Comparison of ENCODE assay signal across 10 cellular contexts in the genomic region with DNA sequence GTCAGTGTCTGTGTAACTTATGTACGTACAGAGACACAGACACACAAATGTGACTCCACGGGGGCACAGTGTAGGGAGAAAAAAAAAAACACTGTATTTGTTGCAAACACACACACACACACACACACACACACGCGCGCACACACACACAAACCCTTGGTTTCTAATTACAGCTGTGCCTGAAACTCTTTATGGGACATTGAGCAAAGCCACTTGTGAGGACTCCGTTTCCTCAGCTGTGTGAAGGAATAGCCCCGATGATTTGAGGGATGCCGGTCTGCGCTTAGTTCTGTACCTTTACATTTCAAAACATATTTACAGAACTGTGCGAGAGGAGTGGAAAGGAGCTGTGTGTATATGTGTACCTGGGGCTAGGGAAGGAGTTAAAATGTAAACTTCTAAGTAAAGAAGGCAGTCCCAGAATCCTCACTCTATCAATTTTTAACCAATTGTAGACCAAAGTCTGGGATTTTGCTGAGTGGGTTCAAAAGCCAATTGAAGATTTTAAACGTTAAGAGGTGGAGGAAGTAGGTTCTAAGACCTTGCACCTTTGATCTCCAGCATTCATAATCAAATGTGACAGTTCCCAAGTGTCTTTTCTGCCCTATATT. TPM values are rescaled to one million over a fixed set of nuclear protein-coding genes. Genes with fewer than 3 reads are reported as not detected.
DNase-seq lines count a peak whose midpoint lies in the region; ATAC-seq and TF ChIP-seq lines count a peak whose summit lies in the region.
"Had no signal": no experiment of that assay in that cellular context is flagged by ENCODE, and none has a peak within 500 bp of the region (broad histone marks: within the 10 kb centered on the region; RNA-seq: fewer than 3 reads in every experiment).

No MANE protein-coding gene starts in this region.

- H3K36me3 Mint-ChIP-seq in Calu3 (ENCODE audit: insufficient read depth, unreplicated experiment): peaks cover 26% of the 10 kb centered on the region
- no peaks in the 10 kb centered on the region for H3K36me3 Mint-ChIP-seq in neural crest cell (ENCODE audit: low read depth)
- H3K36me3 Mint-ChIP-seq in natural killer cell treated with Interleukin-12 subunit alpha and Interleukin-12 subunit beta and Interleukin-15 and Interleukin-18, amount 100 ng/mL, for 72 hours: no peaks in the 10 kb centered on the region

- TF ChIP-seq CTCF in Calu3 (IDR thresholded peaks at IDR 0.05; ENCODE audit: unreplicated experiment): no peak
- no peak for TF ChIP-seq CTCF in neural crest cell (conservative IDR thresholded peaks at IDR 0.05)
- TF ChIP-seq CTCF in A673 (conservative IDR thresholded peaks at IDR 0.05; ENCODE audit: low read depth, low read length): no peak
- no peak for TF ChIP-seq CTCF in ascending aorta (IDR thresholded peaks at IDR 0.05)

- H3K36me3 ChIP-seq in A673 (ENCODE audit: insufficient read depth, low read length, poor library complexity, severe bottlenecking) (no peaks in the 10 kb centered on the region), ascending aorta (no peaks in the 10 kb centered on the region)

- H3K4me1 ChIP-seq in A673 (ENCODE audit: insufficient read depth, low read length, poor library complexity, severe bottlenecking) (peaks cover 22% of the 10 kb centered on the region), ascending aorta (peaks cover 7 to 9% of the 10 kb centered on the region in 2 donors)

- peak overlapping the region; percentile 69 for H3K27ac Mint-ChIP-seq in Calu3 (ENCODE audit: unreplicated experiment)
- H3K27ac Mint-ChIP-seq in neural crest cell (ENCODE audit: unreplicated experiment): no peak overlapping the region
- H3K27ac Mint-ChIP-seq in natural killer cell treated with Interleukin-12 subunit alpha and Interleukin-12 subunit beta and Interleukin-15 and Interleukin-18, amount 100 ng/mL, for 72 hours: peak overlapping the region in 1 of 2 donors; percentile 100

- intact Hi-C loops in Calu3 (cut with micrococcal nuclease; ENCODE audit: unreplicated experiment) (no loop called here), A673 (cut with micrococcal nuclease; ENCODE audit: unreplicated experiment) (no loop called here), ascending aorta (cut with DNase I) (no loop called here)

- DNase-seq in Calu3 (no peak), NCI-H774 (lab: John Stamatoyannopoulos, UW) (peak; percentile 67), epithelial cell of prostate (ENCODE audit: low read depth, low spot score) (no peak), neural crest cell (ENCODE audit: low read depth, low spot score) (no peak), A673 (ENCODE audit: low spot score) (no peak), ascending aorta (ENCODE audit: low spot score in 2 of 2) (no peak)
- DNase-seq in natural killer cell treated with Interleukin-12 subunit alpha and Interleukin-12 subunit beta and Interleukin-15 and Interleukin-18, amount 100 ng/mL, for 72 hours (ENCODE audit: low spot score): no peak

- H3K4me3 ChIP-seq in A673 (ENCODE audit: low read depth, low read length, poor library complexity, severe bottlenecking) (no peak overlapping the region), ascending aorta (no peak overlapping the region)

- H3K27me3 ChIP-seq in A673 (replicated peaks; ENCODE audit: insufficient read depth, low read depth, low read length, poor library complexity) (no peaks in the 10 kb centered on the region), ascending aorta (no peaks in the 10 kb centered on the region)
- H3K27me3 ChIP-seq: foreskin keratinocyte had no signal

- POLR2A ChIA-PET in A673 (lab: Charles Lee; ENCODE audit: low non-redundant PET): no interaction called here

- ATAC-seq in natural killer cell treated with Interleukin-12 subunit alpha and Interleukin-12 subunit beta and Interleukin-15 and Interleukin-18, amount 100 ng/mL, for 72 hours: no peak
- no peak for ATAC-seq in HG03280 (IDR thresholded peaks at IDR 0.05; ENCODE audit: unreplicated experiment)

- H3K9me3 Mint-ChIP-seq in Calu3 (ENCODE audit: low read depth, unreplicated experiment): no peaks in the 10 kb centered on the region
- no peaks in the 10 kb centered on the region for H3K9me3 Mint-ChIP-seq in neural crest cell
- H3K9me3 Mint-ChIP-seq in natural killer cell treated with Interleukin-12 subunit alpha and Interleukin-12 subunit beta and Interleukin-15 and Interleukin-18, amount 100 ng/mL, for 72 hours: no peaks in the 10 kb centered on the region

- H3K27me3 Mint-ChIP-seq in Calu3 (ENCODE audit: unreplicated experiment) (no peaks in the 10 kb centered on the region), neural crest cell (ENCODE audit: low read depth) (peaks cover 5% of the 10 kb centered on the region)
- no peaks in the 10 kb centered on the region for H3K27me3 Mint-ChIP-seq in natural killer cell treated with Interleukin-12 subunit alpha and Interleukin-12 subunit beta and Interleukin-15 and Interleukin-18, amount 100 ng/mL, for 72 hours

- H3K4me3 Mint-ChIP-seq in Calu3 (ENCODE audit: low read depth, unreplicated experiment) (peak overlapping the region; percentile 71), neural crest cell (peak overlapping the region; percentile 90)
- H3K4me3 Mint-ChIP-seq in natural killer cell treated with Interleukin-12 subunit alpha and Interleukin-12 subunit beta and Interleukin-15 and Interleukin-18, amount 100 ng/mL, for 72 hours: no peak overlapping the region

- H3K9me3 ChIP-seq in A673 (ENCODE audit: low read depth, low read length, poor library complexity, severe bottlenecking) (no peaks in the 10 kb centered on the region), ascending aorta (no peaks in the 10 kb centered on the region)

- H3K4me1 Mint-ChIP-seq in Calu3 (ENCODE audit: low read depth, unreplicated experiment) (peaks cover 50% of the 10 kb centered on the region), neural crest cell (peaks cover 52% of the 10 kb centered on the region)
- peaks cover 31 to 48% of the 10 kb centered on the region in 2 donors for H3K4me1 Mint-ChIP-seq in natural killer cell treated with Interleukin-12 subunit alpha and Interleukin-12 subunit beta and Interleukin-15 and Interleukin-18, amount 100 ng/mL, for 72 hours (ENCODE audit: low read depth in 2 of 2)

- BruUV-seq in Calu3 (replicated peaks; lab: Mats Ljungman, UMichigan) (no TSS peak), A673 (replicated peaks; lab: Mats Ljungman, UMichigan) (no TSS peak)

- CTCF ChIA-PET in Calu3 (lab: Charles Lee): interaction anchor here (0.5 to 3.3 kb wide), 21 partner anchors 10 to 1204 kb away, joined by 3 to 18 read pairs (median 4); no protein-coding TSS in a partner anchor
- CTCF ChIA-PET in A673 (lab: Charles Lee): interaction anchor here (2.4 kb wide), 1 partner anchor 10 kb away, joined by 7 read pairs; no protein-coding TSS in a partner anchor

- peak overlapping the region; percentile 21 for H3K27ac ChIP-seq in epithelial cell of prostate
- H3K27ac ChIP-seq in A673 (ENCODE audit: low read depth, low read length, poor library complexity, severe bottlenecking): no peak overlapping the region
- no peak overlapping the region for H3K27ac ChIP-seq in ascending aorta
- H3K27ac ChIP-seq: foreskin keratinocyte had no signal

RNA-seq across cellular contexts. Expression of gene BCL6, which starts 5.3 kb away (rescaled TPM):
- total RNA-seq in Calu3 (2022) (28.3 and 35.1 TPM in 2 replicates), neural crest cell (6.4 and 9.6 TPM in 2 replicates), A673 (2021) (30.3 and 31.7 TPM in 2 replicates), ascending aorta (97.9 TPM)
- total RNA-seq in natural killer cell treated with Interleukin-12 subunit alpha and Interleukin-12 subunit beta and Interleukin-15 and Interleukin-18, amount 100 ng/mL, for 72 hours: 100 to 1,000 TPM in 1 of 2 donors, 10 to 100 TPM in 1; 67.8 to 158 TPM

RNA-seq across cellular contexts. Expression of gene RTP2, which starts 48.3 kb away (rescaled TPM):
- not detected in 2 replicates for total RNA-seq in Calu3 (2022)
- total RNA-seq in neural crest cell: not detected in 2 replicates
- total RNA-seq in A673 (2021): not detected in 2 replicates
- not detected for total RNA-seq in natural killer cell treated with Interleukin-12 subunit alpha and Interleukin-12 subunit beta and Interleukin-15 and Interleukin-18, amount 100 ng/mL, for 72 hours
- not detected for total RNA-seq in ascending aorta
- total RNA-seq: foreskin keratinocyte; T-helper 2 cell treated with Interferon-gamma antibody and Interleukin-4, amounts not matched to agents 100 ng/mL and 5 ng/mL, for 36 hours had no signal
